In genomic region chr2:228630786-228631185, GRCh38 we compare ENCODE assay signal across 32 cellular contexts.
"Had no signal": no experiment of that assay in that cellular context is flagged by ENCODE, and none has a peak within 500 bp of the region (broad histone marks: within the 10 kb centered on the region; RNA-seq: fewer than 3 reads in every experiment).

No MANE protein-coding gene starts in this region.

- H3K27ac ChIP-seq: adrenal gland, body of pancreas, brain microvascular endothelial cell, breast epithelium, VCaP had no signal

- DNase-seq: activated B cell treated with CpG ODN at 0.5 μM for 24 hours; activated CD4-positive, alpha-beta memory T cell treated with anti-CD3 and anti-CD28 coated beads for 36 hours; activated CD4-positive, alpha-beta T cell treated with anti-CD3 and anti-CD28 coated beads for 4 hours; activated CD4-positive, alpha-beta T cell treated with anti-CD3 and anti-CD28 coated beads, Interleukin-2, amount 10 ng/mL, durations not matched to agents 24 days and 14 days; activated CD4-positive, alpha-beta T cell treated with anti-CD3 and anti-CD28 coated beads, Interleukin-2, amount 50 U/mL, for 1 hour; activated CD4-positive, alpha-beta T cell treated with anti-CD3 and anti-CD28 coated beads, Interleukin-2, amount 50 U/mL, for 4 hours; activated CD4-positive, CD25-positive, alpha-beta regulatory T cell treated with anti-CD3 and anti-CD28 coated beads, Interleukin-2, amount 50 U/mL, for 72 hours; activated CD8-positive, alpha-beta memory T cell treated with anti-CD3 and anti-CD28 coated beads, Interleukin-2, amount 50 U/mL, for 4 hours; activated CD8-positive, alpha-beta T cell treated with anti-CD3 and anti-CD28 coated beads for 36 hours; activated effector memory CD4-positive, alpha-beta T cell treated with anti-CD3 and anti-CD28 coated beads, Interleukin-2, amount 50 U/mL, for 16 hours; activated gamma-delta T cell treated with Interleukin-2 at 50 U/mL for 16 hours; activated naive CD4-positive, alpha-beta T cell; activated naive CD4-positive, alpha-beta T cell treated with anti-CD3 and anti-CD28 coated beads for 36 hours; activated naive CD4-positive, alpha-beta T cell treated with anti-CD3 and anti-CD28 coated beads, Interleukin-2, amount 50 U/mL, for 16 hours; activated naive CD8-positive, alpha-beta T cell treated with anti-CD3 and anti-CD28 coated beads for 36 hours; activated T-cell treated with anti-CD3 and anti-CD28 coated beads for 4 hours; activated T-cell treated with anti-CD3 and anti-CD28 coated beads, Interleukin-2, amount 50 U/mL, for 1 hour; activated T-cell treated with anti-CD3 and anti-CD28 coated beads, Interleukin-2, amount 50 U/mL, for 4 hours; activated T-cell treated with anti-CD3 and anti-CD28 coated beads, Interleukin-2, amount 50 U/mL, for 72 hours; adrenal gland; amniotic stem cell; aorta; body of pancreas; brain microvascular endothelial cell; central memory CD4-positive, alpha-beta T cell; T-helper 1 cell; T-helper 2 cell; T-helper 9 cell had no signal

- H3K4me3 ChIP-seq: adrenal gland, body of pancreas, breast epithelium had no signal

- H3K4me1 ChIP-seq: adrenal gland, breast epithelium had no signal

- H3K36me3 ChIP-seq: adrenal gland, brain microvascular endothelial cell, breast epithelium had no signal

- ATAC-seq: activated CD8-positive, alpha-beta T cell treated with anti-CD3 and anti-CD28 coated beads for 36 hours; activated naive CD4-positive, alpha-beta T cell treated with anti-CD3 and anti-CD28 coated beads, Interleukin-2, amount 50 U/mL, for 72 hours; activated T-cell treated with anti-CD3 and anti-CD28 coated beads, Interleukin-2, amount 50 U/mL, for 4 hours; activated T-cell treated with anti-CD3 and anti-CD28 coated beads, Interleukin-2, amount 50 U/mL, for 72 hours; activated T-helper 17 cell treated with anti-CD3 and anti-CD28 coated beads, Interleukin-2, amount 50 U/mL, for 72 hours; body of pancreas had no signal

- H3K9me3 ChIP-seq: adrenal gland, body of pancreas, breast epithelium had no signal

- H3K27me3 ChIP-seq: adrenal gland, body of pancreas, brain microvascular endothelial cell, breast epithelium had no signal
